ENCODE assay signal across 10 cellular contexts in genomic region chr12:132446535-132447326, GRCh38. TPM values are rescaled to one million over a fixed set of nuclear protein-coding genes. Genes with fewer than 3 reads are reported as not detected.
A peak's percentile ranks its signal among the peaks of the same experiment; 100 is the strongest.
DNase-seq lines count a peak whose midpoint lies in the region; ATAC-seq and TF ChIP-seq lines count a peak whose summit lies in the region.
"Had no signal": no experiment of that assay in that cellular context is flagged by ENCODE, and none has a peak within 500 bp of the region (broad histone marks: within the 10 kb centered on the region; RNA-seq: fewer than 3 reads in every experiment).

No MANE protein-coding gene starts in this region.

- 89% methylated on average over 13 of the region's 13 CpGs for WGBS in mesenchymal stem cell

- H4K91ac ChIP-seq in mesenchymal stem cell (ENCODE audit: low read length), result no peak overlapping the region

- peak overlapping the region; percentile 91 for H3K4me3 Mint-ChIP-seq in stimulated activated naive CD8-positive, alpha-beta T cell treated with anti-CD3 and anti-CD28 coated beads, Interleukin-15, Interleukin-2, amounts not matched to agents 100 ng/mL and 50 ng/mL, for 24 hours
- peak overlapping the region; percentile 87 for H3K4me3 Mint-ChIP-seq in activated naive CD8-positive, alpha-beta T cell

- H3K79me1 ChIP-seq in mesenchymal stem cell (replicated peaks; ENCODE audit: low read length, poor library complexity, severe bottlenecking), result no peaks in the 10 kb centered on the region

- H3K4ac ChIP-seq in mesenchymal stem cell (ENCODE audit: low read depth in 1 of 2, low read length in 2 of 2), result no peak overlapping the region

- no peak overlapping the region for H2BK120ac ChIP-seq in mesenchymal stem cell (ENCODE audit: low read depth, low read length)

- H3K27ac ChIP-seq in mesenchymal stem cell (ENCODE audit: low read length, poor library complexity, severe bottlenecking) (no peak overlapping the region), dorsolateral prefrontal cortex (no peak overlapping the region)
- H3K27ac ChIP-seq: thyroid gland had no signal

- intact Hi-C loops in dorsolateral prefrontal cortex (cut with DNase I), result no loop called here

- peaks cover 51% of the 10 kb centered on the region for H3K4me1 Mint-ChIP-seq in stimulated activated naive CD8-positive, alpha-beta T cell treated with anti-CD3 and anti-CD28 coated beads, Interleukin-15, Interleukin-2, amounts not matched to agents 100 ng/mL and 50 ng/mL, for 24 hours (ENCODE audit: low read depth)
- peaks cover 43% of the 10 kb centered on the region for H3K4me1 Mint-ChIP-seq in activated naive CD8-positive, alpha-beta T cell (ENCODE audit: low read depth)

- H3K9ac ChIP-seq in mesenchymal stem cell (ENCODE audit: low read length), result peak overlapping the region; percentile 87

- H3K4me3 ChIP-seq in mesenchymal stem cell (ENCODE audit: insufficient read depth in 1 of 2, low read depth in 1 of 2, low read length in 2 of 2) (peak overlapping the region in 1 of 2 experiments; percentile 73), dorsolateral prefrontal cortex (peak overlapping the region in 7 of 59 donors; percentile 16 to 44 (median 32))
- H3K4me3 ChIP-seq: thyroid gland had no signal

- H3K9me3 ChIP-seq in mesenchymal stem cell (ENCODE audit: control insufficient read depth, low read length), result no peaks in the 10 kb centered on the region
- H3K9me3 ChIP-seq: thyroid gland had no signal

- H3K9me3 Mint-ChIP-seq in stimulated activated naive CD8-positive, alpha-beta T cell treated with anti-CD3 and anti-CD28 coated beads, Interleukin-15, Interleukin-2, amounts not matched to agents 100 ng/mL and 50 ng/mL, for 24 hours, result no peaks in the 10 kb centered on the region
- no peaks in the 10 kb centered on the region for H3K9me3 Mint-ChIP-seq in activated naive CD8-positive, alpha-beta T cell (ENCODE audit: low read depth)

- no peak overlapping the region for H2AFZ ChIP-seq in mesenchymal stem cell (ENCODE audit: low read depth, low read length)

- H3K23ac ChIP-seq in mesenchymal stem cell (ENCODE audit: low read length in 2 of 2), result no peak overlapping the region

- no peak overlapping the region for H3K18ac ChIP-seq in mesenchymal stem cell (ENCODE audit: low read depth in 1 of 2, low read length in 2 of 2)

- H3K27me3 ChIP-seq in mesenchymal stem cell (ENCODE audit: control insufficient read depth in 1 of 2, insufficient read depth in 1 of 2, low read length in 2 of 2), result peaks cover 33 to 44% of the 10 kb centered on the region in 2 experiments
- H3K27me3 ChIP-seq in dorsolateral prefrontal cortex, result peaks cover 0 to 9% (median 0%) of the 10 kb centered on the region in 45 donors
- H3K27me3 ChIP-seq: thyroid gland had no signal

- H2BK15ac ChIP-seq in mesenchymal stem cell (ENCODE audit: low read depth, poor library complexity, severe bottlenecking), result no peak overlapping the region

- ATAC-seq in stimulated activated naive CD8-positive, alpha-beta T cell treated with anti-CD3 and anti-CD28 coated beads, Interleukin-15, Interleukin-2, amounts not matched to agents 100 U/mL and 50 U/mL, for 24 hours, result no peak
- no peak for ATAC-seq in GM18502 (IDR thresholded peaks at IDR 0.05; ENCODE audit: poor library complexity, unreplicated experiment)

- no peak overlapping the region for H2AK5ac ChIP-seq in mesenchymal stem cell (ENCODE audit: low read length, severe bottlenecking)

- peak overlapping the region; percentile 99 for H3K27ac Mint-ChIP-seq in stimulated activated naive CD8-positive, alpha-beta T cell treated with anti-CD3 and anti-CD28 coated beads, Interleukin-15, Interleukin-2, amounts not matched to agents 100 ng/mL and 50 ng/mL, for 24 hours
- H3K27ac Mint-ChIP-seq in activated naive CD8-positive, alpha-beta T cell, result peak overlapping the region; percentile 99

- H3K4me2 ChIP-seq in mesenchymal stem cell (ENCODE audit: low read length, poor library complexity, severe bottlenecking), result no peak overlapping the region

- no peaks in the 10 kb centered on the region for H3K27me3 Mint-ChIP-seq in stimulated activated naive CD8-positive, alpha-beta T cell treated with anti-CD3 and anti-CD28 coated beads, Interleukin-15, Interleukin-2, amounts not matched to agents 100 ng/mL and 50 ng/mL, for 24 hours
- no peaks in the 10 kb centered on the region for H3K27me3 Mint-ChIP-seq in activated naive CD8-positive, alpha-beta T cell

- no peaks in the 10 kb centered on the region for H3K36me3 Mint-ChIP-seq in stimulated activated naive CD8-positive, alpha-beta T cell treated with anti-CD3 and anti-CD28 coated beads, Interleukin-15, Interleukin-2, amounts not matched to agents 100 ng/mL and 50 ng/mL, for 24 hours (ENCODE audit: low read depth)
- H3K36me3 Mint-ChIP-seq in activated naive CD8-positive, alpha-beta T cell, result peaks cover 2% of the 10 kb centered on the region

- H4K8ac ChIP-seq in mesenchymal stem cell (ENCODE audit: low read length), result no peak overlapping the region

- no peaks in the 10 kb centered on the region for H3K4me1 ChIP-seq in mesenchymal stem cell (ENCODE audit: control insufficient read depth, insufficient read depth, low read depth, low read length)
- H3K4me1 ChIP-seq: thyroid gland had no signal

- H3K36me3 ChIP-seq in mesenchymal stem cell (ENCODE audit: control insufficient read depth in 1 of 2, insufficient read depth in 2 of 2, low read depth in 1 of 2, low read length in 2 of 2), result no peaks in the 10 kb centered on the region
- H3K36me3 ChIP-seq: thyroid gland had no signal

- H2BK5ac ChIP-seq in mesenchymal stem cell (ENCODE audit: low read depth, low read length, poor library complexity, severe bottlenecking), result no peak overlapping the region

- DNase-seq in stimulated activated naive CD8-positive, alpha-beta T cell treated with anti-CD3 and anti-CD28 coated beads, Interleukin-15, Interleukin-2, amounts not matched to agents 100 U/mL and 50 U/mL, for 24 hours, result no peak
- DNase-seq in mesenchymal stem cell, result no peak
- no peak for DNase-seq in NCI-H2029 treated with DMSO at 0.1 percent for 48 hours (lab: John Stamatoyannopoulos, UW)
- no peak for DNase-seq in cerebellum (ENCODE audit: low spot score)
- DNase-seq in dorsolateral prefrontal cortex, result no peak
- DNase-seq: NCI-H187 had no signal

- no peak overlapping the region for H3K14ac ChIP-seq in mesenchymal stem cell (ENCODE audit: low read length in 2 of 2)

- no peak overlapping the region for H2BK12ac ChIP-seq in mesenchymal stem cell (ENCODE audit: low read length in 2 of 2)

- TF ChIP-seq CTCF in dorsolateral prefrontal cortex (IDR thresholded peaks at IDR 0.05 in 54 of 56, conservative IDR thresholded peaks at IDR 0.05 in 2 of 56; ENCODE audit: low read depth in 1 of 56, partially characterized antibody in 56 of 56), result no peak

RNA-seq across cellular contexts. Expression of gene FBRSL1, which starts 43.2 kb away (rescaled TPM):
- 35.1 TPM for polyA plus RNA-seq in mesenchymal stem cell (2013, experiment 1 of 2)
- 32.7 TPM for polyA plus RNA-seq in mesenchymal stem cell (2013, experiment 2 of 2)
- 10.5 TPM for total RNA-seq in cerebellum
- total RNA-seq in dorsolateral prefrontal cortex, result 100 to 1,000 TPM in 3 of 120 experiments, 10 to 100 TPM in 117; 41.4 to 125 (median 65.3) TPM
